18 cellular contexts compared by ENCODE assay signal in the genomic region with DNA sequence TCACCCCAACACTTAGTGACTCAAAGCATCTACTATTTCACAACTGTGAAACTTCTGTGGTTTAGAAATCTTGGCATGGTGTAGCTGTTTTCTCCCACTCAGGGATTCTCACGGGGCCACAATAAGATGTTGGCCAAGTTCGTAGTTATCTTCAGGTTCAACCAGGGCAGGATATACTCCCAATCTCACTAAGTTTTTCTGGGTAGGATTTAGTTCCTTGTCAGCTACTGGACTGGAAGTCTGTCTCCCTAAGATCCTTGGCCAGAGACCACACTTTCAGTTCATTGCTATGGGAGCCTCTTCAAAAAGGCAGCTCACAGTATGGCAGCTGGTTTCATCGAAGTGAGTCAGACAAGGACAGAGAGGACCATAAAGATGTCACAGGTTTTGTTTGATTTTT.
DNase-seq lines count a peak whose midpoint lies in the region; ATAC-seq, FAIRE-seq and TF ChIP-seq lines count a peak whose summit lies in the region.
"Had no signal": no experiment of that assay in that cellular context is flagged by ENCODE, and none has a peak within 500 bp of the region (broad histone marks: within the 10 kb centered on the region; RNA-seq: fewer than 3 reads in every experiment).

No MANE protein-coding gene starts in this region.

- H3K79me2 ChIP-seq in PC-3 (ENCODE audit: low read length) (no peaks in the 10 kb centered on the region), smooth muscle cell (ENCODE audit: low read depth) (no peaks in the 10 kb centered on the region)

- no peaks in the 10 kb centered on the region for H3K27me3 Mint-ChIP-seq in T-cell
- H3K27me3 Mint-ChIP-seq: central memory CD8-positive, alpha-beta T cell had no signal

- 0 out of 2 replicates have a peak overlapping the region, but pooled peaks have one; percentile 10 for H3K27ac ChIP-seq in PC-3 (ENCODE audit: low read length)
- H3K27ac ChIP-seq in smooth muscle cell (ENCODE audit: low read depth), result no peak overlapping the region
- H3K27ac ChIP-seq: suprapubic skin had no signal

- H4K20me1 ChIP-seq in PC-3 (ENCODE audit: low read length) (no peaks in the 10 kb centered on the region), smooth muscle cell (ENCODE audit: low read depth) (no peaks in the 10 kb centered on the region)

- H3K27ac Mint-ChIP-seq in T-cell, result no peak overlapping the region

- no TSS peak for BruUV-seq in PC-3 (replicated peaks; lab: Mats Ljungman, UMichigan)

- no peaks in the 10 kb centered on the region for H3K36me3 Mint-ChIP-seq in T-cell

- no peak overlapping the region for H2AFZ ChIP-seq in PC-3 (ENCODE audit: low read length)
- H2AFZ ChIP-seq in smooth muscle cell (ENCODE audit: low read depth), result no peak overlapping the region

- FAIRE-seq in bronchial epithelial cell (lab: Jason Lieb, UNC), result peak; percentile 89
- FAIRE-seq: endometrium had no signal

- CTCF ChIA-PET in PC-3 (lab: Charles Lee), result no interaction called here
- CTCF ChIA-PET in T-cell (lab: Charles Lee), result no interaction called here

- 61% methylated on average over 3 of the region's 3 CpGs for WGBS in smooth muscle cell (ENCODE audit: low lambda C conversion rate)

- TF ChIP-seq CTCF in PC-3 (conservative IDR thresholded peaks at IDR 0.05; ENCODE audit: low read depth, low read length) (no peak), bronchial epithelial cell (IDR thresholded peaks at IDR 0.05; ENCODE audit: insufficient read depth, low read length, severe bottlenecking) (no peak), kidney epithelial cell (IDR thresholded peaks at IDR 0.05; ENCODE audit: insufficient read depth, low read length, poor library complexity, severe bottlenecking) (no peak), smooth muscle cell (IDR thresholded peaks at IDR 0.05; ENCODE audit: borderline replicate concordance, insufficient read depth, poor library complexity, severe bottlenecking) (no peak)

- ATAC-seq in PC-3, result no peak
- ATAC-seq in T-cell (replicated peaks in 1 of 4), result no peak
- no peak for ATAC-seq in HG02870 (IDR thresholded peaks at IDR 0.05; ENCODE audit: unreplicated experiment)

- POLR2A ChIA-PET in PC-3 (lab: Charles Lee; ENCODE audit: unreplicated experiment) (no interaction called here), T-cell (lab: Charles Lee) (no interaction called here)

- no peaks in the 10 kb centered on the region for H3K36me3 ChIP-seq in PC-3 (ENCODE audit: low read depth, low read length)
- no peaks in the 10 kb centered on the region for H3K36me3 ChIP-seq in bronchial epithelial cell (ENCODE audit: control insufficient read depth, insufficient read depth, low read length)
- no peaks in the 10 kb centered on the region for H3K36me3 ChIP-seq in kidney epithelial cell (ENCODE audit: control insufficient read depth, insufficient read depth, low read length)
- H3K36me3 ChIP-seq in smooth muscle cell (ENCODE audit: low read depth), result no peaks in the 10 kb centered on the region
- H3K36me3 ChIP-seq: BE2C, suprapubic skin had no signal

- H3K4me3 ChIP-seq in PC-3 (ENCODE audit: low read length) (no peak overlapping the region), bronchial epithelial cell (ENCODE audit: low read depth, low read length) (no peak overlapping the region), kidney epithelial cell (ENCODE audit: low read depth, low read length) (no peak overlapping the region), smooth muscle cell (no peak overlapping the region)
- H3K4me3 ChIP-seq: suprapubic skin had no signal

- H3F3A ChIP-seq in PC-3 (ENCODE audit: low read length, unreplicated experiment), result no peaks in the 10 kb centered on the region
- H3F3A ChIP-seq in smooth muscle cell (ENCODE audit: low read depth), result no peaks in the 10 kb centered on the region

- no peaks in the 10 kb centered on the region for H3K9me2 ChIP-seq in PC-3 (replicated peaks; ENCODE audit: low read length)

- H3K9me3 Mint-ChIP-seq in T-cell, result peaks cover 0 to 3% (median 0%) of the 10 kb centered on the region in 3 donors
- H3K9me3 Mint-ChIP-seq: central memory CD8-positive, alpha-beta T cell had no signal

- H3K4me1 ChIP-seq in PC-3 (ENCODE audit: insufficient read depth, low read length), result 0 out of 2 replicates have a peak, but pooled peaks cover 6% of the 10 kb centered on the region
- H3K4me1 ChIP-seq in smooth muscle cell (ENCODE audit: low read depth), result no peaks in the 10 kb centered on the region
- H3K4me1 ChIP-seq: suprapubic skin had no signal

- intact Hi-C loops in PC-3 (cut with micrococcal nuclease), result no loop called here

- no peaks in the 10 kb centered on the region for H3K4me1 Mint-ChIP-seq in T-cell
- H3K4me1 Mint-ChIP-seq: central memory CD8-positive, alpha-beta T cell had no signal

- DNase-seq in PC-3, result no peak
- peak; percentile 69 for DNase-seq in bronchial epithelial cell (ENCODE audit: low read depth)
- peak; percentile 37 for DNase-seq in kidney epithelial cell (ENCODE audit: low read depth)
- DNase-seq in smooth muscle cell (lab: John Stamatoyannopoulos, UW; ENCODE audit: unreplicated experiment), result no peak
- no peak for DNase-seq in MV-4-11 (lab: John Stamatoyannopoulos, UW)
- DNase-seq in T-cell, result no peak
- DNase-seq: activated CD4-positive, alpha-beta T cell treated with anti-CD3 and anti-CD28 coated beads for 48 hours; activated naive CD4-positive, alpha-beta T cell treated with anti-CD3 and anti-CD28 coated beads, Interleukin-2, amount 50 U/mL, for 16 hours; BE2C; NCI-H1417; NCI-H2227 treated with DMSO at 0.1 percent for 48 hours; posterior cingulate gyrus; SHP77 treated with DMSO at 0.1 percent for 48 hours; T1000 had no signal

- no peak overlapping the region for H3K4me2 ChIP-seq in PC-3 (ENCODE audit: low read length)
- H3K4me2 ChIP-seq in smooth muscle cell, result peak overlapping the region; percentile 18

- H3K27me3 ChIP-seq in PC-3 (ENCODE audit: low read length) (no peaks in the 10 kb centered on the region), bronchial epithelial cell (ENCODE audit: control insufficient read depth, insufficient read depth, low read length) (peaks cover 2% of the 10 kb centered on the region), kidney epithelial cell (ENCODE audit: control insufficient read depth, insufficient read depth, low read length) (no peaks in the 10 kb centered on the region), smooth muscle cell (ENCODE audit: low read depth) (no peaks in the 10 kb centered on the region)
- H3K27me3 ChIP-seq: BE2C, suprapubic skin had no signal

- H3K9me3 ChIP-seq in PC-3 (ENCODE audit: low read length) (no peaks in the 10 kb centered on the region), smooth muscle cell (replicated peaks; ENCODE audit: low read depth) (no peaks in the 10 kb centered on the region)
- H3K9me3 ChIP-seq: BE2C, suprapubic skin had no signal

- no peak overlapping the region for H3K4me3 Mint-ChIP-seq in T-cell
- H3K4me3 Mint-ChIP-seq: central memory CD8-positive, alpha-beta T cell had no signal

- H3K9ac ChIP-seq in PC-3 (ENCODE audit: low read length) (no peak overlapping the region), smooth muscle cell (ENCODE audit: low read depth) (no peak overlapping the region)

Comparison
In these comparisons a context has a peak if more than half of its experiments do, and no peak if none do; other contexts are left out.
1. DNase-seq: peak in bronchial epithelial cell (single experiment) and kidney epithelial cell (single experiment); none in PC-3 (single experiment), smooth muscle cell (single experiment), MV-4-11 (single experiment) and T-cell (0 of 34).